In genomic region chr6:16432075-16433032, GRCh38 we compare ENCODE assay signal across 1 cellular context.
A peak's percentile ranks its signal among the peaks of the same experiment; 100 is the strongest.
TF ChIP-seq lines count a peak whose summit lies in the region.

No MANE protein-coding gene starts in this region.

TF ChIP-seq in GM12878, 131 proteins besides CTCF, POLR2A, EP300 and RAD21 (continued from another document):
- TF ChIP-seq, protein P1, sequence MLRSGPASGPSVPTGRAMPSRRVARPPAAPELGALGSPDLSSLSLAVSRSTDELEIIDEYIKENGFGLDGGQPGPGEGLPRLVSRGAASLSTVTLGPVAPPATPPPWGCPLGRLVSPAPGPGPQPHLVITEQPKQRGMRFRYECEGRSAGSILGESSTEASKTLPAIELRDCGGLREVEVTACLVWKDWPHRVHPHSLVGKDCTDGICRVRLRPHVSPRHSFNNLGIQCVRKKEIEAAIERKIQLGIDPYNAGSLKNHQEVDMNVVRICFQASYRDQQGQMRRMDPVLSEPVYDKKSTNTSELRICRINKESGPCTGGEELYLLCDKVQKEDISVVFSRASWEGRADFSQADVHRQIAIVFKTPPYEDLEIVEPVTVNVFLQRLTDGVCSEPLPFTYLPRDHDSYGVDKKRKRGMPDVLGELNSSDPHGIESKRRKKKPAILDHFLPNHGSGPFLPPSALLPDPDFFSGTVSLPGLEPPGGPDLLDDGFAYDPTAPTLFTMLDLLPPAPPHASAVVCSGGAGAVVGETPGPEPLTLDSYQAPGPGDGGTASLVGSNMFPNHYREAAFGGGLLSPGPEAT (IDR thresholded peaks at IDR 0.05; ENCODE audit: low read depth) = 0 out of 2 replicates have a peak, but pooled peaks have one; percentile 14
- TF ChIP-seq CBX5 (IDR thresholded peaks at IDR 0.05; ENCODE audit: low read depth) = no peak
- 0 out of 2 replicates have a peak, but pooled peaks have one; percentile 5 for TF ChIP-seq DPF2 (IDR thresholded peaks at IDR 0.05)
- peak in 1 of 2 experiments; percentile 46; a peak in 2 of 4 replicates for TF ChIP-seq BHLHE40 (IDR thresholded peaks at IDR 0.05; ENCODE audit: borderline replicate concordance in 1 of 2, low read depth in 2 of 2, low read length in 1 of 2)
- no peak for TF ChIP-seq SMAD5 (IDR thresholded peaks at IDR 0.05; ENCODE audit: low read depth)
- 0 out of 2 replicates have a peak, but pooled peaks have one; percentile 18 for TF ChIP-seq MTA3 (IDR thresholded peaks at IDR 0.05; ENCODE audit: borderline replicate concordance, low read length)
- TF ChIP-seq CBFB (IDR thresholded peaks at IDR 0.05; ENCODE audit: low read depth) = 0 out of 2 replicates have a peak, but pooled peaks have one; percentile 30
- TF ChIP-seq NFIC (IDR thresholded peaks at IDR 0.05; ENCODE audit: low read depth, low read length) = peak; percentile 39; the same call in 1 of the 2 replicates
- TF ChIP-seq, protein P2, sequence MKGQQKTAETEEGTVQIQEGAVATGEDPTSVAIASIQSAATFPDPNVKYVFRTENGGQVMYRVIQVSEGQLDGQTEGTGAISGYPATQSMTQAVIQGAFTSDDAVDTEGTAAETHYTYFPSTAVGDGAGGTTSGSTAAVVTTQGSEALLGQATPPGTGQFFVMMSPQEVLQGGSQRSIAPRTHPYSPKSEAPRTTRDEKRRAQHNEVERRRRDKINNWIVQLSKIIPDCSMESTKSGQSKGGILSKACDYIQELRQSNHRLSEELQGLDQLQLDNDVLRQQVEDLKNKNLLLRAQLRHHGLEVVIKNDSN (IDR thresholded peaks at IDR 0.05; ENCODE audit: borderline replicate concordance, extremely low read length, insufficient read depth, low read depth, low read length) = no peak
- TF ChIP-seq, protein P3, sequence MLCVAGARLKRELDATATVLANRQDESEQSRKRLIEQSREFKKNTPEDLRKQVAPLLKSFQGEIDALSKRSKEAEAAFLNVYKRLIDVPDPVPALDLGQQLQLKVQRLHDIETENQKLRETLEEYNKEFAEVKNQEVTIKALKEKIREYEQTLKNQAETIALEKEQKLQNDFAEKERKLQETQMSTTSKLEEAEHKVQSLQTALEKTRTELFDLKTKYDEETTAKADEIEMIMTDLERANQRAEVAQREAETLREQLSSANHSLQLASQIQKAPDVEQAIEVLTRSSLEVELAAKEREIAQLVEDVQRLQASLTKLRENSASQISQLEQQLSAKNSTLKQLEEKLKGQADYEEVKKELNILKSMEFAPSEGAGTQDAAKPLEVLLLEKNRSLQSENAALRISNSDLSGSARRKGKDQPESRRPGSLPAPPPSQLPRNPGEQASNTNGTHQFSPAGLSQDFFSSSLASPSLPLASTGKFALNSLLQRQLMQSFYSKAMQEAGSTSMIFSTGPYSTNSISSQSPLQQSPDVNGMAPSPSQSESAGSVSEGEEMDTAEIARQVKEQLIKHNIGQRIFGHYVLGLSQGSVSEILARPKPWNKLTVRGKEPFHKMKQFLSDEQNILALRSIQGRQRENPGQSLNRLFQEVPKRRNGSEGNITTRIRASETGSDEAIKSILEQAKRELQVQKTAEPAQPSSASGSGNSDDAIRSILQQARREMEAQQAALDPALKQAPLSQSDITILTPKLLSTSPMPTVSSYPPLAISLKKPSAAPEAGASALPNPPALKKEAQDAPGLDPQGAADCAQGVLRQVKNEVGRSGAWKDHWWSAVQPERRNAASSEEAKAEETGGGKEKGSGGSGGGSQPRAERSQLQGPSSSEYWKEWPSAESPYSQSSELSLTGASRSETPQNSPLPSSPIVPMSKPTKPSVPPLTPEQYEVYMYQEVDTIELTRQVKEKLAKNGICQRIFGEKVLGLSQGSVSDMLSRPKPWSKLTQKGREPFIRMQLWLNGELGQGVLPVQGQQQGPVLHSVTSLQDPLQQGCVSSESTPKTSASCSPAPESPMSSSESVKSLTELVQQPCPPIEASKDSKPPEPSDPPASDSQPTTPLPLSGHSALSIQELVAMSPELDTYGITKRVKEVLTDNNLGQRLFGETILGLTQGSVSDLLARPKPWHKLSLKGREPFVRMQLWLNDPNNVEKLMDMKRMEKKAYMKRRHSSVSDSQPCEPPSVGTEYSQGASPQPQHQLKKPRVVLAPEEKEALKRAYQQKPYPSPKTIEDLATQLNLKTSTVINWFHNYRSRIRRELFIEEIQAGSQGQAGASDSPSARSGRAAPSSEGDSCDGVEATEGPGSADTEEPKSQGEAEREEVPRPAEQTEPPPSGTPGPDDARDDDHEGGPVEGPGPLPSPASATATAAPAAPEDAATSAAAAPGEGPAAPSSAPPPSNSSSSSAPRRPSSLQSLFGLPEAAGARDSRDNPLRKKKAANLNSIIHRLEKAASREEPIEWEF (IDR thresholded peaks at IDR 0.05; ENCODE audit: insufficient replicate concordance, low read depth, low read length) = peak; percentile 11
- no peak for TF ChIP-seq JUNB (IDR thresholded peaks at IDR 0.05)
- no peak for TF ChIP-seq ZSCAN29 (IDR thresholded peaks at IDR 0.05)
